In genomic region chr17:32128470-32128869, GRCh38 we compare ENCODE assay signal across 8 cellular contexts. TPM values are rescaled to one million over a fixed set of nuclear protein-coding genes. Genes with fewer than 3 reads are reported as not detected.
DNase-seq lines count a peak whose midpoint lies in the region; ATAC-seq and TF ChIP-seq lines count a peak whose summit lies in the region.
"Not testable (repeated sequence)": the region's sequence is repeated elsewhere in the genome, so short reads cannot be mapped to it uniquely, and the experiment has no call there.

No MANE protein-coding gene starts in this region.

- H3K4me1 Mint-ChIP-seq in activated CD8-positive, alpha-beta T cell treated with anti-CD3 and anti-CD28 coated beads, Interleukin-2, amount 10 ng/mL, durations not matched to agents 7 days and 5 days (ENCODE audit: low read depth) = peaks cover 33% of the 10 kb centered on the region
- H3K4me1 Mint-ChIP-seq in naive B cell = peaks cover 10 to 40% (median 15%) of the 10 kb centered on the region in 3 donors
- peaks cover 19% of the 10 kb centered on the region for H3K4me1 Mint-ChIP-seq in stimulated activated effector memory CD8-positive, alpha-beta T cell treated with anti-CD3 and anti-CD28 coated beads, Interleukin-12 subunit alpha, Interleukin-12 subunit beta, amount 100 ng/mL, for 72 hours

- H3K9me2 ChIP-seq in OCI-LY7 (ENCODE audit: insufficient read depth, low read length) = not testable (repeated sequence)

- H3K4me3 ChIP-seq in AG04449 (ENCODE audit: low read depth, low read length) (peak overlapping the region; percentile 65), GM12875 (ENCODE audit: low read depth, low read length) (peak overlapping the region; percentile 65), OCI-LY7 (ENCODE audit: low read depth, low read length, poor library complexity, severe bottlenecking) (peak overlapping the region; percentile 70), breast epithelium (peak overlapping the region; percentile 47 to 69 (median 63)), fibroblast of villous mesenchyme (ENCODE audit: low read depth, low read length) (peak overlapping the region; percentile 25)

- intact Hi-C loops in OCI-LY7 (cut with micrococcal nuclease; ENCODE audit: unreplicated experiment); breast epithelium (cut with DNase I; ENCODE audit: low total_unique reads): not testable (repeated sequence)

- H3K27ac Mint-ChIP-seq in activated CD8-positive, alpha-beta T cell treated with anti-CD3 and anti-CD28 coated beads, Interleukin-2, amount 10 ng/mL, durations not matched to agents 7 days and 5 days = peak overlapping the region; percentile 93
- H3K27ac Mint-ChIP-seq in naive B cell = peak overlapping the region in 3 of 6 donors; percentile 68 to 92 (median 81)
- H3K27ac Mint-ChIP-seq in stimulated activated effector memory CD8-positive, alpha-beta T cell treated with anti-CD3 and anti-CD28 coated beads, Interleukin-12 subunit alpha, Interleukin-12 subunit beta, amount 100 ng/mL, for 72 hours = peak overlapping the region; percentile 95

- TF ChIP-seq CTCF in AG04449 (IDR thresholded peaks at IDR 0.05; ENCODE audit: insufficient read depth, low read length, missing control alignments); GM12875 (IDR thresholded peaks at IDR 0.05; ENCODE audit: borderline replicate concordance, insufficient read depth, low read depth, low read length); OCI-LY7 (conservative IDR thresholded peaks at IDR 0.05; ENCODE audit: low read length); breast epithelium (IDR thresholded peaks at IDR 0.05); fibroblast of villous mesenchyme (IDR thresholded peaks at IDR 0.05; ENCODE audit: insufficient read depth, low read depth, low read length): not testable (repeated sequence)

- peaks cover 12% of the 10 kb centered on the region for H3K4me1 ChIP-seq in OCI-LY7 (ENCODE audit: insufficient read depth, low read length, poor library complexity, severe bottlenecking)
- H3K4me1 ChIP-seq in breast epithelium = not testable (repeated sequence)

- H3K9me3 ChIP-seq in OCI-LY7 (ENCODE audit: low read length); breast epithelium: not testable (repeated sequence)

- not testable (repeated sequence) for H3K27me3 ChIP-seq in breast epithelium

- not testable (repeated sequence) for ATAC-seq in activated CD8-positive, alpha-beta T cell treated with anti-CD3 and anti-CD28 coated beads, Interleukin-2, amount 10 ng/mL, durations not matched to agents 7 days and 5 days; naive B cell (ENCODE audit: low read depth in 2 of 2); stimulated activated effector memory CD8-positive, alpha-beta T cell treated with anti-CD3 and anti-CD28 coated beads, Interleukin-12 subunit alpha, Interleukin-12 subunit beta, amount 100 ng/mL, for 72 hours

- H3K4me3 Mint-ChIP-seq in activated CD8-positive, alpha-beta T cell treated with anti-CD3 and anti-CD28 coated beads, Interleukin-2, amount 10 ng/mL, durations not matched to agents 7 days and 5 days = peak overlapping the region; percentile 88
- H3K4me3 Mint-ChIP-seq in naive B cell = peak overlapping the region; percentile 54 to 98 (median 88)
- H3K4me3 Mint-ChIP-seq in stimulated activated effector memory CD8-positive, alpha-beta T cell treated with anti-CD3 and anti-CD28 coated beads, Interleukin-12 subunit alpha, Interleukin-12 subunit beta, amount 100 ng/mL, for 72 hours = peak overlapping the region; percentile 86

- TF ChIP-seq POLR2A in breast epithelium (IDR thresholded peaks at IDR 0.05) = not testable (repeated sequence)

- peak overlapping the region; percentile 84 for H3K4me2 ChIP-seq in OCI-LY7 (ENCODE audit: low read length)

- H3K36me3 Mint-ChIP-seq in activated CD8-positive, alpha-beta T cell treated with anti-CD3 and anti-CD28 coated beads, Interleukin-2, amount 10 ng/mL, durations not matched to agents 7 days and 5 days (ENCODE audit: low read depth) = peaks cover 24% of the 10 kb centered on the region
- not testable (repeated sequence) for H3K36me3 Mint-ChIP-seq in naive B cell; stimulated activated effector memory CD8-positive, alpha-beta T cell treated with anti-CD3 and anti-CD28 coated beads, Interleukin-12 subunit alpha, Interleukin-12 subunit beta, amount 100 ng/mL, for 72 hours

- POLR2A ChIA-PET in AG04449 (lab: Yijun Ruan, JAX) = not testable (repeated sequence)
- POLR2A ChIA-PET in OCI-LY7 (lab: Charles Lee) = interaction anchor here (0.6 to 2.3 kb wide), 4 partner anchors 11 to 412 kb away, joined by 3 to 13 read pairs (median 4); no protein-coding TSS in a partner anchor
- POLR2A ChIA-PET in activated CD8-positive, alpha-beta T cell treated with anti-CD3 and anti-CD28 coated beads, Interleukin-2, amount 10 ng/mL, durations not matched to agents 7 days and 5 days (lab: Charles Lee) = interaction anchor here (0.7 to 2.2 kb wide), 4 partner anchors 8 to 121 kb away, joined by 3 to 10 read pairs (median 5); partner anchors contain the start of genes LRRC37B and RHOT1

- not testable (repeated sequence) for H4K20me1 ChIP-seq in OCI-LY7 (ENCODE audit: insufficient read depth, low read length)

- not testable (repeated sequence) for H3K36me3 ChIP-seq in OCI-LY7 (ENCODE audit: insufficient read depth, low read length); breast epithelium

- H3K27me3 Mint-ChIP-seq in activated CD8-positive, alpha-beta T cell treated with anti-CD3 and anti-CD28 coated beads, Interleukin-2, amount 10 ng/mL, durations not matched to agents 7 days and 5 days (ENCODE audit: low read depth); naive B cell: not testable (repeated sequence)

- not testable (repeated sequence) for H3K79me2 ChIP-seq in OCI-LY7 (ENCODE audit: insufficient read depth, low read depth, low read length)

- CTCF ChIA-PET in AG04449 (lab: Yijun Ruan, JAX) = interaction anchor here (1.5 to 5.6 kb wide), 2 partner anchors 11 to 121 kb away, joined by 5 to 57 read pairs; partner anchors contain the start of gene LRRC37B
- CTCF ChIA-PET in OCI-LY7 (lab: Charles Lee; ENCODE audit: unreplicated experiment) = interaction anchor here (1.1 kb wide), 1 partner anchor 10 kb away, joined by 4 read pairs; no protein-coding TSS in a partner anchor
- CTCF ChIA-PET in activated CD8-positive, alpha-beta T cell treated with anti-CD3 and anti-CD28 coated beads, Interleukin-2, amount 10 ng/mL, durations not matched to agents 7 days and 5 days (lab: Charles Lee) = interaction anchor here (1.0 to 6.0 kb wide), 5 partner anchors 9 to 227 kb away, joined by 3 to 85 read pairs (median 4); partner anchors contain the start of genes LRRC37B, RHOT1 and UTP6

- DNase-seq in AG04449 (ENCODE audit: low read depth, low spot score); OCI-LY7 (ENCODE audit: low spot score); activated CD8-positive, alpha-beta T cell treated with anti-CD3 and anti-CD28 coated beads, Interleukin-2, amount 10 ng/mL, durations not matched to agents 7 days and 5 days; breast epithelium (ENCODE audit: low spot score in 2 of 2); fibroblast of villous mesenchyme (ENCODE audit: low read depth); naive B cell; stimulated activated effector memory CD8-positive, alpha-beta T cell treated with anti-CD3 and anti-CD28 coated beads, Interleukin-12 subunit alpha, Interleukin-12 subunit beta, amount 100 ng/mL, for 72 hours (ENCODE audit: low spot score in 2 of 2): not testable (repeated sequence)

- H3K9me3 Mint-ChIP-seq in activated CD8-positive, alpha-beta T cell treated with anti-CD3 and anti-CD28 coated beads, Interleukin-2, amount 10 ng/mL, durations not matched to agents 7 days and 5 days (ENCODE audit: insufficient read depth); naive B cell; stimulated activated effector memory CD8-positive, alpha-beta T cell treated with anti-CD3 and anti-CD28 coated beads, Interleukin-12 subunit alpha, Interleukin-12 subunit beta, amount 100 ng/mL, for 72 hours: not testable (repeated sequence)

- H3K27ac ChIP-seq in OCI-LY7 (ENCODE audit: low read depth, low read length, poor library complexity, severe bottlenecking) = not testable (repeated sequence)
- peak overlapping the region in 1 of 2 donors; percentile 20 for H3K27ac ChIP-seq in breast epithelium

- BruUV-seq in OCI-LY7 (replicated peaks; lab: Mats Ljungman, UMichigan) = not testable (repeated sequence)

- H2AFZ ChIP-seq in OCI-LY7 (ENCODE audit: low read length) = peak overlapping the region; percentile 95; the same call in 1 of the 2 replicates

RNA-seq across cellular contexts. Expression of gene RHOT1, which starts 13.8 kb away (rescaled TPM):
- total RNA-seq in OCI-LY7 (2014; rRNA removed; shearing (Covaris generic)) = 19.4 and 23.9 TPM in 2 replicates
- total RNA-seq in OCI-LY7 (2022) = 24.2 and 25.7 TPM in 2 replicates
- total RNA-seq in activated CD8-positive, alpha-beta T cell treated with anti-CD3 and anti-CD28 coated beads, Interleukin-2, amount 10 ng/mL, durations not matched to agents 7 days and 5 days = 10 to 100 TPM; 29.9 to 31.4 TPM
- total RNA-seq in breast epithelium = 10 to 100 TPM; 62.9 to 74.6 (median 72.0) TPM
- 29.0 and 48.8 TPM in 2 replicates for total RNA-seq in fibroblast of villous mesenchyme
- polyA plus RNA-seq in naive B cell (ENCODE audit: low read depth in 6 of 6) = 10 to 100 TPM; 20.4 to 29.8 (median 27.3) TPM
